8 cellular contexts compared by ENCODE assay signal in genomic region chr4:16897991-16898827, GRCh38. TPM values are rescaled to one million over a fixed set of nuclear protein-coding genes. Genes with fewer than 3 reads are reported as not detected.
DNase-seq lines count a peak whose midpoint lies in the region; ATAC-seq and TF ChIP-seq lines count a peak whose summit lies in the region.

TSS of gene LDB2 (minus strand) at chr4:16898645.

- H4K91ac ChIP-seq in mesenchymal stem cell (ENCODE audit: low read length): peak within 1 kb of the TSS; percentile 89

- peaks cover 0 to 3% of the 10 kb centered on the region in 2 experiments for H3K27me3 ChIP-seq in mesenchymal stem cell (ENCODE audit: control insufficient read depth in 1 of 2, insufficient read depth in 1 of 2, low read length in 2 of 2)

- peaks cover 1% of the 10 kb centered on the region for H3K4me1 ChIP-seq in mesenchymal stem cell (ENCODE audit: control insufficient read depth, insufficient read depth, low read depth, low read length)

- peak within 1 kb of the TSS; percentile 90 for H2BK15ac ChIP-seq in mesenchymal stem cell (ENCODE audit: low read depth, poor library complexity, severe bottlenecking)

- peak within 1 kb of the TSS; percentile 61 for H2BK120ac ChIP-seq in mesenchymal stem cell (ENCODE audit: low read depth, low read length)

- peak within 1 kb of the TSS; percentile 85 for H4K8ac ChIP-seq in mesenchymal stem cell (ENCODE audit: low read length)

- H3K4me2 ChIP-seq in mesenchymal stem cell (ENCODE audit: low read length, poor library complexity, severe bottlenecking): no peak within 1 kb of the TSS

- H2AK5ac ChIP-seq in mesenchymal stem cell (ENCODE audit: low read length, severe bottlenecking): no peak within 1 kb of the TSS

- no peak for TF ChIP-seq CTCF in epithelial cell of proximal tubule (conservative IDR thresholded peaks at IDR 0.05; ENCODE audit: low read depth, low read length)

- no peaks in the 10 kb centered on the region for H3K9me3 ChIP-seq in mesenchymal stem cell (ENCODE audit: control insufficient read depth, low read length)

- no peak within 1 kb of the TSS for H3K23ac ChIP-seq in mesenchymal stem cell (ENCODE audit: low read length in 2 of 2)

- peak within 1 kb of the TSS; percentile 52 for H3K4me3 ChIP-seq in epithelial cell of proximal tubule (ENCODE audit: low read depth, low read length)
- H3K4me3 ChIP-seq in mesenchymal stem cell (ENCODE audit: insufficient read depth in 1 of 2, low read depth in 1 of 2, low read length in 2 of 2): peak within 1 kb of the TSS in 1 of 2 experiments; percentile 93

- WGBS in mesenchymal stem cell: under 1% methylated on average over 14 of the region's 18 CpGs

- peak within 1 kb of the TSS; percentile 91 to 94 for H3K18ac ChIP-seq in mesenchymal stem cell (ENCODE audit: low read depth in 1 of 2, low read length in 2 of 2)

- H3K27ac ChIP-seq in mesenchymal stem cell (ENCODE audit: low read length, poor library complexity, severe bottlenecking) (no peak within 1 kb of the TSS), temporal lobe (ENCODE audit: low read depth, low read length) (peak within 1 kb of the TSS; percentile 46)

- H2BK5ac ChIP-seq in mesenchymal stem cell (ENCODE audit: low read depth, low read length, poor library complexity, severe bottlenecking): no peak within 1 kb of the TSS

- peak within 1 kb of the TSS; percentile 75 to 87 for H3K4ac ChIP-seq in mesenchymal stem cell (ENCODE audit: low read depth in 1 of 2, low read length in 2 of 2)

- peak; percentile 32 for DNase-seq in RPMI7951 (ENCODE audit: low read depth)
- DNase-seq in epithelial cell of proximal tubule (ENCODE audit: low read depth): peak; percentile 23
- DNase-seq in mesenchymal stem cell: peak; percentile 96
- DNase-seq in epidermal melanocyte (ENCODE audit: insufficient read length, low spot score): no peak
- no peak for DNase-seq in OCI-M2 (lab: John Stamatoyannopoulos, UW; ENCODE audit: unreplicated experiment)

- H2BK12ac ChIP-seq in mesenchymal stem cell (ENCODE audit: low read length in 2 of 2): peak within 1 kb of the TSS; percentile 75 to 84

- H3K79me1 ChIP-seq in mesenchymal stem cell (replicated peaks; ENCODE audit: low read length, poor library complexity, severe bottlenecking): no peaks in the 10 kb centered on the region

- ATAC-seq in GM21390 (IDR thresholded peaks at IDR 0.05; ENCODE audit: unreplicated experiment) (no peak), GM18861 (IDR thresholded peaks at IDR 0.05; ENCODE audit: unreplicated experiment) (no peak)

- peak within 1 kb of the TSS; percentile 92 for H3K9ac ChIP-seq in mesenchymal stem cell (ENCODE audit: low read length)

- no peaks in the 10 kb centered on the region for H3K36me3 ChIP-seq in mesenchymal stem cell (ENCODE audit: control insufficient read depth in 1 of 2, insufficient read depth in 2 of 2, low read depth in 1 of 2, low read length in 2 of 2)

- peak within 1 kb of the TSS in 1 of 2 experiments; percentile 60 for H3K14ac ChIP-seq in mesenchymal stem cell (ENCODE audit: low read length in 2 of 2)

- H2AFZ ChIP-seq in mesenchymal stem cell (ENCODE audit: low read depth, low read length): peak within 1 kb of the TSS; percentile 8

RNA-seq across cellular contexts. Expression of gene LDB2, which starts in this region (rescaled TPM):
- total RNA-seq in RPMI7951 (2014; rRNA removed; shearing (Covaris generic)): 0.24 and 0.98 TPM in 2 replicates
- total RNA-seq in epithelial cell of proximal tubule (0.75 and 1.4 TPM in 2 replicates), temporal lobe (128 TPM)
- polyA plus RNA-seq in mesenchymal stem cell (2013, experiment 1 of 2): 20.1 TPM
- polyA plus RNA-seq in mesenchymal stem cell (2013, experiment 2 of 2): 22.8 TPM

Comparison
In these comparisons a context has a peak if more than half of its experiments do, and no peak if none do; other contexts are left out.
1. RNA of gene LDB2 (total RNA-seq): 128 TPM in temporal lobe (single experiment); 0.75 to 1.4 TPM in epithelial cell of proximal tubule and 0.24 to 0.98 TPM in RPMI7951; every median in the first group is over 10 times any median in the second.
2. Peak in DNase-seq in RPMI7951; RNA of the gene not detected or under 1 TPM.
3. DNase-seq: peak in epithelial cell of proximal tubule (single experiment) and mesenchymal stem cell (single experiment); none in epidermal melanocyte (single experiment) and OCI-M2 (single experiment).